In the genomic region with DNA sequence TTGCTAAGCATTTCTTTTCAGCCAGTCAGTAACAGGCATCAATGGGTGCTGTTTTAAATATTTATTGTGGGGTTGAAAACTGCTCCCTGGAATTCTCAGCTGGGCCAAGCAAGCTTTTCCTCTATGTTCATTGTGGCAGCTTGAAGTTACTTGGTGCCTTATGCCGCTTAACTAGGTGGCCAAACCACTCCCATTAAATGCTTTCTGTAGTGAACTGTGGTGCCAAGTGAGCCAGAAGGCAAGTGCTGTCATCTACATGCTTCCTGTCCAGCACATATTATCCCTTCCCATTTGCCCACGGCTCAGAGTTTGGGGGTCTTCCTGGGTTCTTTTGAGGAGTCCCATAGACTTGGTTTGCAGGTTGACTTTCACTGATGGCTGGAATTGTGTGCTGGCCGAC, we compare ENCODE assay signal across 23 cellular contexts.
"Had no signal": no experiment of that assay in that cellular context is flagged by ENCODE, and none has a peak within 500 bp of the region (broad histone marks: within the 10 kb centered on the region; RNA-seq: fewer than 3 reads in every experiment).

No MANE protein-coding gene starts in this region.

- H3K9me3 ChIP-seq: adrenal gland, Peyer's patch, SJSA1 had no signal

- DNase-seq: activated CD4-positive, alpha-beta T cell treated with anti-CD3 and anti-CD28 coated beads for 48 hours; activated CD4-positive, alpha-beta T cell treated with anti-CD3 and anti-CD28 coated beads, Interleukin-2, amount 50 U/mL, for 4 hours; activated CD4-positive, CD25-positive, alpha-beta regulatory T cell treated with anti-CD3 and anti-CD28 coated beads, Interleukin-2, amount 50 U/mL, for 72 hours; activated CD8-positive, alpha-beta memory T cell treated with anti-CD3 and anti-CD28 coated beads, Interleukin-2, amount 50 U/mL, for 48 hours; activated CD8-positive, alpha-beta T cell treated with anti-CD3 and anti-CD28 coated beads, Interleukin-2, amount 10 ng/mL, durations not matched to agents 7 days and 5 days; activated naive CD4-positive, alpha-beta T cell treated with anti-CD3 and anti-CD28 coated beads, Interleukin-2, amount 50 U/mL, for 16 hours; activated naive CD8-positive, alpha-beta T cell treated with anti-CD3 and anti-CD28 coated beads, Interleukin-2, amount 10 ng/mL, durations not matched to agents 7 days and 5 days; activated T-cell treated with anti-CD3 and anti-CD28 coated beads, Interleukin-2, amount 50 U/mL, for 1 hour; adrenal gland; anterior cingulate cortex; caudate nucleus; NCI-H1048; NCI-H146; NCI-H187 treated with DMSO at 0.1 percent for 48 hours; NCI-H2081 treated with DMSO at 0.1 percent for 48 hours; NCI-H510A; NCI-H526 treated with DMSO at 0.1 percent for 48 hours; NCI-H82; Peyer's patch; SHP77 had no signal

- H3K27ac ChIP-seq: adrenal gland, Peyer's patch, SJSA1 had no signal

- H3K4me3 ChIP-seq: adrenal gland, Peyer's patch, SJSA1 had no signal

- H3K36me3 ChIP-seq: adrenal gland, Peyer's patch, SJSA1 had no signal

- H3K4me1 ChIP-seq: adrenal gland, Peyer's patch, SJSA1 had no signal

- ATAC-seq: activated CD8-positive, alpha-beta T cell treated with anti-CD3 and anti-CD28 coated beads, Interleukin-2, amount 10 ng/mL, durations not matched to agents 7 days and 5 days; SK-N-SH treated with all-trans-retinoic acid at 6 μM for 48 hours; WTC11 had no signal

- H3K27me3 ChIP-seq: Peyer's patch, SJSA1 had no signal
